In the genomic region with DNA sequence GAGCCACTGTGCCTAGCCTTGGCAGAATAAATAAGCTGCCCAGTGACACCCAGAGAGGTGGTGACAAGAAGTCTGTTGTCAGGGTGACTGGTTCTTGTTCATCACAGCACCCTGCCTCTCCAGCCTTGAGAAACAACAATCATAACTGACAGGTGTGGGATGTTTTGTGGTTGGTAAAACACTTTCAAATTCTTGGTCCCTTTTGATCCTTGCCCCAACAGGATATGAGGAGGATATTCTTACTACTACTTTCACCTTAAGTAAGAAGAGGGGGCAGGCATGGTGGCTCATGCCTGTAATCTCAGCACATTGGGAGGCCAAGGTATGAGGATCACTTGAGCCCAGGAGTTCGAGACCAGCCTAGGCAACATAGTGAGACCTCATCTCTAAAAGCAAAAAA, we compare ENCODE assay signal across 9 cellular contexts. TPM values are rescaled to one million over a fixed set of nuclear protein-coding genes. Genes with fewer than 3 reads are reported as not detected.
DNase-seq lines count a peak whose midpoint lies in the region; ATAC-seq and TF ChIP-seq lines count a peak whose summit lies in the region.
"Had no signal": no experiment of that assay in that cellular context is flagged by ENCODE, and none has a peak within 500 bp of the region (broad histone marks: within the 10 kb centered on the region; RNA-seq: fewer than 3 reads in every experiment).

No MANE protein-coding gene starts in this region.

- no peaks in the 10 kb centered on the region for H3K9me3 Mint-ChIP-seq in stimulated activated effector memory CD8-positive, alpha-beta T cell treated with anti-CD3 and anti-CD28 coated beads, Interleukin-12 subunit alpha, Interleukin-12 subunit beta, amount 100 ng/mL, for 72 hours

- WGBS in sigmoid colon, 2 donors = 77 to 84% methylated on average over 1 of the region's 1 CpG

- no peaks in the 10 kb centered on the region for H3K36me3 Mint-ChIP-seq in stimulated activated effector memory CD8-positive, alpha-beta T cell treated with anti-CD3 and anti-CD28 coated beads, Interleukin-12 subunit alpha, Interleukin-12 subunit beta, amount 100 ng/mL, for 72 hours

- intact Hi-C loops in A673 (cut with micrococcal nuclease; ENCODE audit: unreplicated experiment) = no loop called here
- intact Hi-C loops in sigmoid colon (cut with DNase I) = no loop called here

- DNase-seq in activated T-cell treated with anti-CD3 and anti-CD28 coated beads for 48 hours (ENCODE audit: low read depth) = peak; percentile 35
- DNase-seq in activated T-cell treated with anti-CD3 and anti-CD28 coated beads for 4 hours = no peak
- DNase-seq in activated CD4-positive, alpha-beta T cell treated with anti-CD3 and anti-CD28 coated beads, Interleukin-2, amount 50 U/mL, for 48 hours = peak; percentile 36 to 52
- no peak for DNase-seq in stimulated activated effector memory CD8-positive, alpha-beta T cell treated with anti-CD3 and anti-CD28 coated beads, Interleukin-12 subunit alpha, Interleukin-12 subunit beta, amount 100 ng/mL, for 72 hours (ENCODE audit: low spot score in 2 of 2)
- DNase-seq in A673 (ENCODE audit: low spot score) = no peak
- no peak for DNase-seq in occipital lobe (lab: John Stamatoyannopoulos, UW)
- no peak for DNase-seq in sigmoid colon
- DNase-seq: NCI-H1105 treated with DMSO at 0.1 percent for 48 hours had no signal

- POLR2A ChIA-PET in A673 (lab: Charles Lee; ENCODE audit: low non-redundant PET) = no interaction called here

- peak; percentile 74 for ATAC-seq in HG02870 (IDR thresholded peaks at IDR 0.05; ENCODE audit: unreplicated experiment)
- ATAC-seq in stimulated activated effector memory CD8-positive, alpha-beta T cell treated with anti-CD3 and anti-CD28 coated beads, Interleukin-12 subunit alpha, Interleukin-12 subunit beta, amount 100 ng/mL, for 72 hours = peak; percentile 85

- no peak overlapping the region for H3K4me3 ChIP-seq in A673 (ENCODE audit: low read depth, low read length, poor library complexity, severe bottlenecking)
- no peak overlapping the region for H3K4me3 ChIP-seq in sigmoid colon

- H3K27ac Mint-ChIP-seq in stimulated activated effector memory CD8-positive, alpha-beta T cell treated with anti-CD3 and anti-CD28 coated beads, Interleukin-12 subunit alpha, Interleukin-12 subunit beta, amount 100 ng/mL, for 72 hours = no peak overlapping the region

- H3K27me3 ChIP-seq in A673 (replicated peaks; ENCODE audit: insufficient read depth, low read depth, low read length, poor library complexity) (no peaks in the 10 kb centered on the region), sigmoid colon (no peaks in the 10 kb centered on the region)

- no peak for TF ChIP-seq EP300 in sigmoid colon (IDR thresholded peaks at IDR 0.05)

- no peak overlapping the region for H3K27ac ChIP-seq in A673 (ENCODE audit: low read depth, low read length, poor library complexity, severe bottlenecking)
- no peak overlapping the region for H3K27ac ChIP-seq in sigmoid colon

- H3K36me3 ChIP-seq in A673 (ENCODE audit: insufficient read depth, low read length, poor library complexity, severe bottlenecking) (no peaks in the 10 kb centered on the region), sigmoid colon (no peaks in the 10 kb centered on the region)

- H3K9me3 ChIP-seq in A673 (ENCODE audit: low read depth, low read length, poor library complexity, severe bottlenecking) (no peaks in the 10 kb centered on the region), sigmoid colon (no peaks in the 10 kb centered on the region)

- no peak overlapping the region for H3K4me3 Mint-ChIP-seq in stimulated activated effector memory CD8-positive, alpha-beta T cell treated with anti-CD3 and anti-CD28 coated beads, Interleukin-12 subunit alpha, Interleukin-12 subunit beta, amount 100 ng/mL, for 72 hours

- H3K4me1 Mint-ChIP-seq in stimulated activated effector memory CD8-positive, alpha-beta T cell treated with anti-CD3 and anti-CD28 coated beads, Interleukin-12 subunit alpha, Interleukin-12 subunit beta, amount 100 ng/mL, for 72 hours = no peaks in the 10 kb centered on the region

- CTCF ChIA-PET in A673 (lab: Charles Lee) = no interaction called here

- TF ChIP-seq POLR2A in sigmoid colon (IDR thresholded peaks at IDR 0.05) = no peak

- H3K4me1 ChIP-seq in A673 (ENCODE audit: insufficient read depth, low read length, poor library complexity, severe bottlenecking) (no peaks in the 10 kb centered on the region), sigmoid colon (no peaks in the 10 kb centered on the region)

- TF ChIP-seq CTCF in A673 (conservative IDR thresholded peaks at IDR 0.05; ENCODE audit: low read depth, low read length) (no peak), sigmoid colon (IDR thresholded peaks at IDR 0.05) (no peak)

- BruUV-seq in A673 (replicated peaks; lab: Mats Ljungman, UMichigan) = no TSS peak

RNA-seq across cellular contexts. Expression of a gene that starts 14.2 kb away (rescaled TPM):
- total RNA-seq in A673 (2021) (0.04 and 0.41 TPM in 2 replicates), occipital lobe (82.2 TPM), sigmoid colon (1 to 10 TPM; 2.3 to 4.5 (median 3.3) TPM)
- polyA plus RNA-seq in sigmoid colon = under 1 TPM in 2 of 3 donors, not detected in 1; 0.23 to 0.61 TPM

Comparison
In these comparisons a context has a peak if more than half of its experiments do, and no peak if none do; other contexts are left out.
1. DNase-seq: peak in activated T-cell treated with anti-CD3 and anti-CD28 coated beads for 48 hours (single experiment) and activated CD4-positive, alpha-beta T cell treated with anti-CD3 and anti-CD28 coated beads, Interleukin-2, amount 50 U/mL, for 48 hours (2 of 2); none in activated T-cell treated with anti-CD3 and anti-CD28 coated beads for 4 hours (single experiment), stimulated activated effector memory CD8-positive, alpha-beta T cell treated with anti-CD3 and anti-CD28 coated beads, Interleukin-12 subunit alpha, Interleukin-12 subunit beta, amount 100 ng/mL, for 72 hours (0 of 2), A673 (single experiment), occipital lobe (single experiment) and sigmoid colon (single experiment).
2. RNA of a gene that starts 14.2 kb away (total RNA-seq): 82.2 TPM in occipital lobe (single experiment); 2.3 to 4.5 TPM in sigmoid colon and 0.04 to 0.41 TPM in A673; every median in the first group is over 10 times any median in the second.